ENCODE assay signal across 24 cellular contexts in the genomic region with DNA sequence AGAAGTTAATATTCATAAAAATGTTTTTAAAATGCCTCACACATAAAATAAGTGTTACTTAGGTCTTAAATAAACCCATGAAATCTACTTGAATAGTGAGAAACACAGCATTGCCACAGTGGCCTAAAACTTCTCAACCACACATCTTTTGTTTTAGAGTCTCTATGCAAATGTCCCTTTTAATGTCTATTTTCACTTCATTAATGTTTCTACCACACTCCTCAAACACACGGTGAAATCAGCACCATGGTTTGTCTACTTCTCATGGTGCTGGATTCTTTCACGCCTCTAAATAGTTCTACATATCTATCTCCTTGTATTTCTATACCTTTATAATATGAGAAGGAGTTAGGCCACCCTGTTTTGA.
DNase-seq lines count a peak whose midpoint lies in the region; ATAC-seq and TF ChIP-seq lines count a peak whose summit lies in the region.
"Had no signal": no experiment of that assay in that cellular context is flagged by ENCODE, and none has a peak within 500 bp of the region (broad histone marks: within the 10 kb centered on the region; RNA-seq: fewer than 3 reads in every experiment).

No MANE protein-coding gene starts in this region.

- no TSS peak for BruUV-seq in PC-3 (replicated peaks; lab: Mats Ljungman, UMichigan)

- intact Hi-C loops in left colon (cut with DNase I, micrococcal nuclease): no loop called here
- intact Hi-C loops in PC-3 (cut with micrococcal nuclease): loop anchor here (5.0 kb wide), 1 partner anchor 774 kb away; no protein-coding TSS in a partner anchor

- H3K9me2 ChIP-seq in PC-3 (replicated peaks; ENCODE audit: low read length): no peaks in the 10 kb centered on the region

- CTCF ChIA-PET in PC-3 (lab: Charles Lee): no interaction called here

- H2AFZ ChIP-seq in osteoblast (ENCODE audit: low read length): no peak overlapping the region
- H2AFZ ChIP-seq in PC-3 (ENCODE audit: low read length): no peak overlapping the region

- H3K4me3 ChIP-seq in osteoblast (ENCODE audit: insufficient read depth, low read length) (no peak overlapping the region), PC-3 (ENCODE audit: low read length) (no peak overlapping the region)
- H3K4me3 ChIP-seq: left ventricle myocardium inferior, prostate gland, suprapubic skin had no signal

- ATAC-seq in GM18868 (IDR thresholded peaks at IDR 0.05; ENCODE audit: unreplicated experiment) (peak; percentile 55), GM21619 (IDR thresholded peaks at IDR 0.05; ENCODE audit: unreplicated experiment) (peak; percentile 60), HG03045 (IDR thresholded peaks at IDR 0.05; ENCODE audit: unreplicated experiment) (peak; percentile 76), left colon (no peak), PC-3 (no peak)
- ATAC-seq: activated naive CD8-positive, alpha-beta T cell treated with anti-CD3 and anti-CD28 coated beads, Interleukin-2, amount 50 U/mL, for 24 hours; SK-N-SH treated with all-trans-retinoic acid at 6 μM for 48 hours; stimulated activated memory B cell treated with anti-CD40 and anti-IgM and Interleukin-4, amounts not matched to agents 10 μg/mL and 1 μg/mL and 100 μg/mL, for 72 hours had no signal

- H3K36me3 ChIP-seq in osteoblast (ENCODE audit: insufficient read depth, low read length) (no peaks in the 10 kb centered on the region), PC-3 (ENCODE audit: low read depth, low read length) (no peaks in the 10 kb centered on the region)
- H3K36me3 ChIP-seq: left ventricle myocardium inferior, prostate gland, suprapubic skin had no signal

- no peak overlapping the region for H3K4me2 ChIP-seq in osteoblast (ENCODE audit: insufficient read depth, low read length)
- H3K4me2 ChIP-seq in PC-3 (ENCODE audit: low read length): no peak overlapping the region

- no peak for TF ChIP-seq CTCF in osteoblast (IDR thresholded peaks at IDR 0.05; ENCODE audit: extremely low read depth, low read depth, low read length)
- TF ChIP-seq CTCF in PC-3 (conservative IDR thresholded peaks at IDR 0.05; ENCODE audit: low read depth, low read length): no peak

- peaks cover 18% of the 10 kb centered on the region for H3K4me1 ChIP-seq in osteoblast (ENCODE audit: insufficient read depth, low read length)
- no peaks in the 10 kb centered on the region for H3K4me1 ChIP-seq in PC-3 (ENCODE audit: insufficient read depth, low read length)
- H3K4me1 ChIP-seq: Caco-2, left ventricle myocardium inferior, prostate gland, suprapubic skin had no signal

- H3K9me3 ChIP-seq in osteoblast (ENCODE audit: low read depth, low read length) (no peaks in the 10 kb centered on the region), PC-3 (ENCODE audit: low read length) (no peaks in the 10 kb centered on the region)
- H3K9me3 ChIP-seq: Caco-2, left ventricle myocardium inferior, prostate gland, suprapubic skin had no signal

- POLR2A ChIA-PET in PC-3 (lab: Charles Lee; ENCODE audit: unreplicated experiment): no interaction called here

- H4K20me1 ChIP-seq in osteoblast (ENCODE audit: insufficient read depth, low read length): no peaks in the 10 kb centered on the region
- no peaks in the 10 kb centered on the region for H4K20me1 ChIP-seq in PC-3 (ENCODE audit: low read length)

- no peaks in the 10 kb centered on the region for H3F3A ChIP-seq in PC-3 (ENCODE audit: low read length, unreplicated experiment)

- H3K79me2 ChIP-seq in osteoblast (ENCODE audit: insufficient read depth, low read length) (peaks cover 35% of the 10 kb centered on the region), PC-3 (ENCODE audit: low read length) (no peaks in the 10 kb centered on the region)

- H3K27ac ChIP-seq in osteoblast (ENCODE audit: low read depth, low read length) (peak overlapping the region; percentile 0), PC-3 (ENCODE audit: low read length) (no peak overlapping the region)
- H3K27ac ChIP-seq: left ventricle myocardium inferior, prostate gland, suprapubic skin, VCaP had no signal

- H3K27me3 ChIP-seq in osteoblast (ENCODE audit: insufficient read depth, low read length): no peaks in the 10 kb centered on the region
- no peaks in the 10 kb centered on the region for H3K27me3 ChIP-seq in PC-3 (ENCODE audit: low read length)
- H3K27me3 ChIP-seq: suprapubic skin had no signal

- no peak overlapping the region for H3K9ac ChIP-seq in PC-3 (ENCODE audit: low read length)

- no peak for DNase-seq in osteoblast (ENCODE audit: insufficient read length, low spot score, missing footprints)
- DNase-seq in NCI-H524 (lab: John Stamatoyannopoulos, UW): no peak
- no peak for DNase-seq in left colon
- no peak for DNase-seq in amygdala (lab: John Stamatoyannopoulos, UW)
- no peak for DNase-seq in PC-3
- DNase-seq: activated CD4-positive, alpha-beta T cell treated with anti-CD3 and anti-CD28 coated beads for 4 hours; activated effector memory CD4-positive, alpha-beta T cell treated with anti-CD3 and anti-CD28 coated beads, Interleukin-2, amount 50 U/mL, for 16 hours; activated naive CD8-positive, alpha-beta T cell treated with anti-CD3 and anti-CD28 coated beads, Interleukin-2, amount 50 U/mL, for 24 hours; activated T-cell treated with anti-CD3 and anti-CD28 coated beads for 4 hours; C1 segment of cervical spinal cord; Caco-2; DMS79; H7; left ventricle myocardium inferior; MV-4-11; stimulated activated CD4-positive, alpha-beta T cell treated with anti-CD3 and anti-CD28 coated beads, Interleukin-4, amount 100 ng/mL, for 4 hours had no signal

Comparison
In these comparisons a context has a peak if more than half of its experiments do, and no peak if none do; other contexts are left out.
1. ATAC-seq: peak in GM18868 (single experiment), GM21619 (single experiment) and HG03045 (single experiment); none in left colon (single experiment) and PC-3 (single experiment).